Comparison of ENCODE assay signal across 8 cellular contexts in genomic region chr11:34916014-34916809, GRCh38. TPM values are rescaled to one million over a fixed set of nuclear protein-coding genes. Genes with fewer than 3 reads are reported as not detected.
DNase-seq lines count a peak whose midpoint lies in the region; ATAC-seq and TF ChIP-seq lines count a peak whose summit lies in the region.

Gene APIP, minus strand, starts transcription at chr11:34916379. Its CDS starts 95 bp downstream, at chr11:34916284.
Gene PDHX, plus strand, starts transcription at chr11:34916618. Its CDS starts 38 bp downstream, at chr11:34916656.

- H3K4me1 ChIP-seq in mammary epithelial cell (ENCODE audit: insufficient read depth, low read length) (peaks cover 22% of the 10 kb centered on the region), iPS-20b (ENCODE audit: insufficient read depth, low read length) (peaks cover 5% of the 10 kb centered on the region; the same call in 1 of the 2 replicates)

- peak within 1 kb of the TSS; percentile 97 for H3K4me2 ChIP-seq in mammary epithelial cell (ENCODE audit: insufficient read depth, low read depth, low read length)

- TF ChIP-seq POLR2A in GM18951 (IDR thresholded peaks at IDR 0.05; ENCODE audit: extremely low read depth, insufficient read depth, insufficient read length) = peak; percentile 96

- H3K9ac ChIP-seq in mammary epithelial cell (ENCODE audit: insufficient read depth, low read length) (peak within 1 kb of the TSS; percentile 97), iPS-20b (ENCODE audit: low read depth, low read length) (peak within 1 kb of the TSS; percentile 98)

- H4K20me1 ChIP-seq in mammary epithelial cell (ENCODE audit: insufficient read depth, low read length) = no peaks in the 10 kb centered on the region

- dilution Hi-C loops in mammary epithelial cell (cut with HindIII; ENCODE audit: low sequenced_read_pairs) = loop anchor here (25.0 kb wide), 1 partner anchor 471 kb away; no protein-coding TSS in a partner anchor

- no peaks in the 10 kb centered on the region for H3K9me3 ChIP-seq in mammary epithelial cell (replicated peaks; ENCODE audit: insufficient read depth, low read length)
- no peaks in the 10 kb centered on the region for H3K9me3 ChIP-seq in iPS-20b (ENCODE audit: insufficient read depth, low read depth, low read length)

- BruUV-seq in mammary epithelial cell (replicated peaks; lab: Mats Ljungman, UMichigan) = no TSS peak

- intact Hi-C loops in mammary epithelial cell (cut with micrococcal nuclease) = loop anchor here (5.0 kb wide), 1 partner anchor 251 kb away; no protein-coding TSS in a partner anchor

- in situ Hi-C loops in GM18951 (cut with MboI; ENCODE audit: low sequenced_read_pairs, unreplicated experiment) = no loop called here
- in situ Hi-C loops in mammary epithelial cell (cut with MboI; ENCODE audit: low sequenced_read_pairs in 2 of 2) = no loop called here

- peak within 1 kb of the TSS; percentile 97 for H2AFZ ChIP-seq in mammary epithelial cell (ENCODE audit: low read depth, low read length)

- peak; percentile 98 for DNase-seq in AG08396 (ENCODE audit: low spot score)
- peak; percentile 97 for DNase-seq in NCI-H2227 treated with DMSO at 0.1 percent for 48 hours (lab: John Stamatoyannopoulos, UW)
- peak; percentile 98 for DNase-seq in mammary epithelial cell

- TF ChIP-seq CTCF in WI38 (IDR thresholded peaks at IDR 0.05; ENCODE audit: low read depth, low read length) = no peak
- TF ChIP-seq CTCF in mammary epithelial cell (conservative IDR thresholded peaks at IDR 0.05 in 1 of 2, IDR thresholded peaks at IDR 0.05 in 1 of 2; ENCODE audit: extremely low read depth in 1 of 2, insufficient read depth in 1 of 2, low read depth in 1 of 2, low read length in 2 of 2) = no peak

- CTCF ChIA-PET in mammary epithelial cell (lab: Charles Lee; ENCODE audit: low non-redundant PET) = interaction anchor here (0.6 kb wide), 1 partner anchor 107 kb away, joined by 6 read pairs; no protein-coding TSS in a partner anchor

- H3K27me3 ChIP-seq in mammary epithelial cell (ENCODE audit: insufficient read depth, low read length) (no peaks in the 10 kb centered on the region), iPS-20b (ENCODE audit: insufficient read depth, low read length) (no peaks in the 10 kb centered on the region)

- peaks cover 61% of the 10 kb centered on the region for H3K79me2 ChIP-seq in mammary epithelial cell (ENCODE audit: insufficient read depth, low read length)

- H3K4me3 ChIP-seq in WI38 (ENCODE audit: low read depth, low read length) (peak within 1 kb of the TSS; percentile 82), mammary epithelial cell (replicated peaks in 1 of 3; ENCODE audit: insufficient read depth in 1 of 3, low read depth in 2 of 3, low read length in 3 of 3) (peak within 1 kb of the TSS; percentile 89 to 93 (median 92)), iPS-20b (ENCODE audit: low read length) (peak within 1 kb of the TSS; percentile 99), skin epidermis (peak within 1 kb of the TSS; percentile 51 to 96 (median 84))

- peak; percentile 92 for ATAC-seq in HG03175 (IDR thresholded peaks at IDR 0.05; ENCODE audit: unreplicated experiment)

- H3K36me3 ChIP-seq in mammary epithelial cell (ENCODE audit: insufficient read depth, low read length) (peaks cover 2% of the 10 kb centered on the region), iPS-20b (ENCODE audit: insufficient read depth, low read depth, low read length) (peaks cover 23% of the 10 kb centered on the region; the same call in 1 of the 2 replicates)

- under 1% methylated on average over 26 of the region's 76 CpGs for WGBS in mammary epithelial cell (ENCODE audit: low coverage, missing lambda C conversion rate)

- peak within 1 kb of the TSS; percentile 91 for H3K27ac ChIP-seq in mammary epithelial cell (ENCODE audit: insufficient read depth, low read depth, low read length)
- peak within 1 kb of the TSS; percentile 87 for H3K27ac ChIP-seq in iPS-20b (ENCODE audit: low read length)
- H3K27ac ChIP-seq in skin epidermis = peak within 1 kb of the TSS; percentile 77 to 97 (median 93)

RNA-seq across cellular contexts. Expression of gene APIP, which starts in this region (rescaled TPM):
- total RNA-seq in mammary epithelial cell = 10 to 100 TPM; 10.7 to 19.0 TPM
- 8.0 TPM for polyA plus RNA-seq in mammary epithelial cell
- not detected for polyA minus RNA-seq in mammary epithelial cell

RNA-seq across cellular contexts. Expression of gene PDHX, which starts in this region (rescaled TPM):
- total RNA-seq in mammary epithelial cell = 10 to 100 TPM; 25.2 to 33.4 TPM
- 17.0 TPM for polyA plus RNA-seq in mammary epithelial cell
- polyA minus RNA-seq in mammary epithelial cell = 23.2 TPM

Comparison
In these comparisons a context has a peak if more than half of its experiments do, and no peak if none do; other contexts are left out.
1. Peak in every context shown above with its lines: DNase-seq, ATAC-seq, H3K4me3 ChIP-seq and H3K27ac ChIP-seq.